Comparison of ENCODE assay signal across 23 cellular contexts in genomic region chr10:114334301-114334700, GRCh38.
DNase-seq lines count a peak whose midpoint lies in the region; ATAC-seq and TF ChIP-seq lines count a peak whose summit lies in the region.
"Had no signal": no experiment of that assay in that cellular context is flagged by ENCODE, and none has a peak within 500 bp of the region (broad histone marks: within the 10 kb centered on the region; RNA-seq: fewer than 3 reads in every experiment).

No MANE protein-coding gene starts in this region.

- no CpG with 5 or more reads among the region's 6 CpGs for WGBS in neuronal stem cell (ENCODE audit: extremely low coverage in 2 of 2, insufficient read length in 2 of 2, insufficient replicate concordance in 1 of 2), 2 donors
- 53 to 57% methylated on average over 6 of the region's 6 CpGs for WGBS in aorta, 2 donors

- H2BK12ac ChIP-seq in neuronal stem cell (ENCODE audit: low read length) = peak overlapping the region; percentile 30

- intact Hi-C loops in aorta (cut with DNase I) = no loop called here

- H2BK5ac ChIP-seq in neuronal stem cell (ENCODE audit: low read length) = no peak overlapping the region

- H3K27me3 ChIP-seq in neuronal stem cell (ENCODE audit: control insufficient read depth in 3 of 3, insufficient read depth in 3 of 3, low read depth in 1 of 3, low read length in 3 of 3) (no peaks in the 10 kb centered on the region), HAP-1 (ENCODE audit: low read depth) (no peaks in the 10 kb centered on the region), aorta (ENCODE audit: control insufficient read depth in 1 of 2, insufficient read depth in 2 of 2, low read length in 1 of 2) (no peaks in the 10 kb centered on the region)
- H3K27me3 ChIP-seq: gastrocnemius medialis, ovary, right lobe of liver had no signal

- peak overlapping the region; percentile 77 for H2BK15ac ChIP-seq in neuronal stem cell (ENCODE audit: low read length)

- H3K9me3 ChIP-seq in neuronal stem cell (replicated peaks in 1 of 2; ENCODE audit: control insufficient read depth in 2 of 2, insufficient read depth in 1 of 2, low read depth in 1 of 2, low read length in 2 of 2) (no peaks in the 10 kb centered on the region), HAP-1 (no peaks in the 10 kb centered on the region), aorta (ENCODE audit: control insufficient read depth, low read length) (no peaks in the 10 kb centered on the region)
- H3K9me3 ChIP-seq: gastrocnemius medialis, ovary, right lobe of liver had no signal

- ATAC-seq in GM18870 (IDR thresholded peaks at IDR 0.05; ENCODE audit: unreplicated experiment) (no peak), aorta (ENCODE audit: low FRiP score) (no peak)
- ATAC-seq: CD8-positive, alpha-beta T cell; gastrocnemius medialis had no signal

- no peak overlapping the region for H4K91ac ChIP-seq in neuronal stem cell (ENCODE audit: low read depth, low read length, poor library complexity)

- H3K18ac ChIP-seq in neuronal stem cell (ENCODE audit: low read length) = peak overlapping the region; percentile 25

- no peak overlapping the region for H3K4ac ChIP-seq in neuronal stem cell (ENCODE audit: low read length)

- no peak overlapping the region for H3K9ac ChIP-seq in neuronal stem cell (ENCODE audit: low read depth, low read length, poor library complexity)

- H3K4me1 ChIP-seq in neuronal stem cell (ENCODE audit: control insufficient read depth in 2 of 2, insufficient read depth in 1 of 2, low read depth in 1 of 2, low read length in 2 of 2) (peaks cover 17 to 21% of the 10 kb centered on the region in 2 donors), HAP-1 (no peaks in the 10 kb centered on the region), aorta (ENCODE audit: control insufficient read depth in 1 of 2, insufficient read depth in 2 of 2, low read length in 2 of 2) (peaks cover 0 to 3% of the 10 kb centered on the region in 2 donors)
- H3K4me1 ChIP-seq: right lobe of liver had no signal

- no peak overlapping the region for H3K14ac ChIP-seq in neuronal stem cell (ENCODE audit: low read length)

- H3K4me2 ChIP-seq in neuronal stem cell (ENCODE audit: insufficient read depth, low read length, poor library complexity, severe bottlenecking) = no peak overlapping the region

- DNase-seq in AG10803 (ENCODE audit: low read depth) (peak; percentile 26), M059J (ENCODE audit: low read depth) (peak; percentile 65), astrocyte of the cerebellum (ENCODE audit: low read depth) (peak; percentile 66), neuronal stem cell (ENCODE audit: low spot score) (no peak), HAP-1 (ENCODE audit: low spot score in 2 of 2) (no peak), kidney tubule cell (ENCODE audit: low spot score) (no peak), aorta (no peak)
- DNase-seq: ACHN; activated CD8-positive, alpha-beta memory T cell treated with anti-CD3 and anti-CD28 coated beads, Interleukin-2, amount 50 U/mL, for 4 hours; activated gamma-delta T cell treated with Interleukin-2 at 50 U/mL for 16 hours; amygdala; CD8-positive, alpha-beta T cell; cerebellar nuclear complex; gastrocnemius medialis; GDM1; H7; KG1; NCI-H1105 treated with DMSO at 0.1 percent for 48 hours; NCI-H446 treated with DMSO at 0.1 percent for 48 hours; ovary; right lobe of liver; SW 1271 had no signal

- H3K4me3 ChIP-seq in AG10803 (ENCODE audit: low read length) (no peak overlapping the region), astrocyte of the cerebellum (ENCODE audit: low read depth, low read length) (no peak overlapping the region), neuronal stem cell (ENCODE audit: low read length in 2 of 2) (no peak overlapping the region), HAP-1 (no peak overlapping the region), aorta (ENCODE audit: low read length in 2 of 2) (no peak overlapping the region)
- H3K4me3 ChIP-seq: gastrocnemius medialis, ovary, right lobe of liver had no signal

- H2BK120ac ChIP-seq in neuronal stem cell (ENCODE audit: low read depth, low read length) = no peak overlapping the region

- no peak overlapping the region for H3K27ac ChIP-seq in neuronal stem cell (replicated peaks; ENCODE audit: low read length)
- peak overlapping the region in 1 of 2 donors; percentile 23 for H3K27ac ChIP-seq in aorta (ENCODE audit: low read depth in 1 of 2, low read length in 2 of 2)
- H3K27ac ChIP-seq: gastrocnemius medialis, ovary, right lobe of liver had no signal

- H2AK5ac ChIP-seq in neuronal stem cell (ENCODE audit: low read depth, low read length) = peak overlapping the region; percentile 15

- no peak overlapping the region for H3K23ac ChIP-seq in neuronal stem cell (ENCODE audit: low read depth, low read length, poor library complexity)

- H3K79me1 ChIP-seq in neuronal stem cell (ENCODE audit: low read depth, low read length) = no peaks in the 10 kb centered on the region

- peak overlapping the region; percentile 43 for H2AFZ ChIP-seq in neuronal stem cell (ENCODE audit: low read length)

- in situ Hi-C loops in astrocyte of the cerebellum (cut with HindIII; ENCODE audit: low sequenced_read_pairs) (no loop called here), HAP-1 (cut with MboI; ENCODE audit: low sequenced_read_pairs) (no loop called here)

- no peaks in the 10 kb centered on the region for H3K36me3 ChIP-seq in neuronal stem cell (replicated peaks in 1 of 2; ENCODE audit: control insufficient read depth in 2 of 2, insufficient read depth in 2 of 2, low read length in 2 of 2)
- H3K36me3 ChIP-seq in HAP-1 (replicated peaks) = no peaks in the 10 kb centered on the region
- no peaks in the 10 kb centered on the region for H3K36me3 ChIP-seq in aorta (ENCODE audit: control insufficient read depth in 1 of 2, insufficient read depth in 2 of 2, low read length in 1 of 2)
- H3K36me3 ChIP-seq: gastrocnemius medialis, ovary, right lobe of liver had no signal

- TF ChIP-seq CTCF in AG10803 (conservative IDR thresholded peaks at IDR 0.05; ENCODE audit: low read length) = no peak
- no peak for TF ChIP-seq CTCF in astrocyte of the cerebellum (IDR thresholded peaks at IDR 0.05; ENCODE audit: low read depth, low read length, missing control alignments)

- H4K8ac ChIP-seq in neuronal stem cell (ENCODE audit: low read depth, low read length) = no peak overlapping the region

Comparison
In these comparisons a context has a peak if more than half of its experiments do, and no peak if none do; other contexts are left out.
1. DNase-seq: peak in AG10803 (single experiment), M059J (single experiment) and astrocyte of the cerebellum (single experiment); none in neuronal stem cell (single experiment), HAP-1 (0 of 2), kidney tubule cell (single experiment) and aorta (0 of 2).